ENCODE assay signal across 8 cellular contexts in genomic region chrX:46408553-46409407, GRCh38.
DNase-seq lines count a peak whose midpoint lies in the region; ATAC-seq, FAIRE-seq and TF ChIP-seq lines count a peak whose summit lies in the region.

No MANE protein-coding gene starts in this region.

- FAIRE-seq in H54 (lab: Jason Lieb, UNC) = no peak

- no peaks in the 10 kb centered on the region for H3K9me3 ChIP-seq in Caco-2
- H3K9me3 ChIP-seq in aorta (ENCODE audit: control insufficient read depth, low read length) = no peaks in the 10 kb centered on the region

- H3K36me3 ChIP-seq in Caco-2 (ENCODE audit: control insufficient read depth, insufficient read depth, low read length) = no peaks in the 10 kb centered on the region
- H3K36me3 ChIP-seq in aorta (ENCODE audit: control insufficient read depth in 1 of 2, insufficient read depth in 2 of 2, low read length in 1 of 2) = no peaks in the 10 kb centered on the region

- H3K4me3 ChIP-seq in Caco-2 (ENCODE audit: low read depth, low read length) (no peak overlapping the region), HL-60 (replicated peaks; ENCODE audit: insufficient read depth, low read length) (no peak overlapping the region), aorta (ENCODE audit: low read length in 2 of 2) (no peak overlapping the region)

- no peak overlapping the region for H3K27ac ChIP-seq in HL-60 (replicated peaks)
- H3K27ac ChIP-seq in aorta (ENCODE audit: low read depth in 1 of 2, low read length in 2 of 2) = no peak overlapping the region

- H3K27ac Mint-ChIP-seq in Caco-2 (ENCODE audit: unreplicated experiment) (no peak overlapping the region), progenitor cell of endocrine pancreas (no peak overlapping the region)

- intact Hi-C loops in Caco-2 (cut with micrococcal nuclease; ENCODE audit: unreplicated experiment) (loop anchor here (1.0 to 10.0 kb wide), 3 partner anchors 27 to 1084 kb away; no protein-coding TSS in a partner anchor), aorta (cut with DNase I) (loop anchor here (5.0 kb wide), 1 partner anchor 1086 kb away; no protein-coding TSS in a partner anchor)

- peak; percentile 46 to 64 for DNase-seq in Caco-2
- DNase-seq in HL-60 (ENCODE audit: low read depth in 1 of 2, low spot score in 1 of 2) = peak; percentile 29 to 55
- DNase-seq in RPMI8226 = peak; percentile 64
- DNase-seq in activated naive CD4-positive, alpha-beta T cell treated with Interleukin-2 at 50 U/mL for 16 hours = peak; percentile 68
- peak; percentile 64 for DNase-seq in glomerular visceral epithelial cell (ENCODE audit: extremely low spot score)
- peak; percentile 48 for DNase-seq in progenitor cell of endocrine pancreas (ENCODE audit: low spot score, unreplicated experiment)
- DNase-seq in aorta = peak; percentile 83 to 91
- DNase-seq in H54 (ENCODE audit: insufficient read length, low spot score) = no peak

- peak; percentile 58 to 74 for TF ChIP-seq CTCF in Caco-2 (IDR thresholded peaks at IDR 0.05; ENCODE audit: insufficient read depth in 1 of 2, low read depth in 1 of 2, low read length in 1 of 2, severe bottlenecking in 1 of 2, unreplicated experiment in 1 of 2)
- TF ChIP-seq CTCF in HL-60 (IDR thresholded peaks at IDR 0.05; ENCODE audit: insufficient read depth, low read length) = peak; percentile 44
- peak; percentile 84 for TF ChIP-seq CTCF in progenitor cell of endocrine pancreas (IDR thresholded peaks at IDR 0.05; ENCODE audit: unreplicated experiment)

- POLR2A ChIA-PET in Caco-2 (lab: Charles Lee) = no interaction called here

- 8 to 14% methylated on average over 9 of the region's 9 CpGs for WGBS in aorta, 2 donors

- H3K27me3 Mint-ChIP-seq in Caco-2 (ENCODE audit: insufficient read depth, unreplicated experiment) (no peaks in the 10 kb centered on the region), progenitor cell of endocrine pancreas (no peaks in the 10 kb centered on the region)

- CTCF ChIA-PET in Caco-2 (lab: Charles Lee) = interaction anchor here (0.5 to 1.2 kb wide), 6 partner anchors 23 to 893 kb away, joined by 3 to 9 read pairs (median 5); no protein-coding TSS in a partner anchor

- BruUV-seq in Caco-2 (replicated peaks; lab: Mats Ljungman, UMichigan) = no TSS peak

- H3K9me3 Mint-ChIP-seq in Caco-2 (ENCODE audit: unreplicated experiment) (no peaks in the 10 kb centered on the region), progenitor cell of endocrine pancreas (ENCODE audit: low read depth) (peaks cover 5% of the 10 kb centered on the region)

- H3K4me3 Mint-ChIP-seq in Caco-2 (ENCODE audit: unreplicated experiment) = no peak overlapping the region
- H3K4me3 Mint-ChIP-seq in progenitor cell of endocrine pancreas (ENCODE audit: low read depth) = no peak overlapping the region

- no peaks in the 10 kb centered on the region for H3K27me3 ChIP-seq in Caco-2 (replicated peaks; ENCODE audit: control insufficient read depth, insufficient read depth, low read length)
- no peaks in the 10 kb centered on the region for H3K27me3 ChIP-seq in HL-60 (ENCODE audit: insufficient read depth, poor library complexity, severe bottlenecking)
- H3K27me3 ChIP-seq in aorta (ENCODE audit: control insufficient read depth in 1 of 2, insufficient read depth in 2 of 2, low read length in 1 of 2) = no peaks in the 10 kb centered on the region

- TF ChIP-seq POLR2A in H54 (IDR thresholded peaks at IDR 0.05; ENCODE audit: low read depth, low read length) = no peak

- ATAC-seq in aorta (ENCODE audit: low FRiP score) = no peak

- H3K4me1 ChIP-seq in Caco-2 (peaks cover 4% of the 10 kb centered on the region; the same call in 1 of the 2 replicates), aorta (ENCODE audit: control insufficient read depth in 1 of 2, insufficient read depth in 2 of 2, low read length in 2 of 2) (no peaks in the 10 kb centered on the region)

- H3K36me3 Mint-ChIP-seq in Caco-2 (ENCODE audit: insufficient read depth, unreplicated experiment) (no peaks in the 10 kb centered on the region), progenitor cell of endocrine pancreas (ENCODE audit: insufficient read depth) (no peaks in the 10 kb centered on the region)

- no peaks in the 10 kb centered on the region for H3K4me1 Mint-ChIP-seq in Caco-2 (ENCODE audit: low read depth, unreplicated experiment)
- H3K4me1 Mint-ChIP-seq in progenitor cell of endocrine pancreas (ENCODE audit: low read depth) = no peaks in the 10 kb centered on the region
